19 cellular contexts compared by ENCODE assay signal in the genomic region with DNA sequence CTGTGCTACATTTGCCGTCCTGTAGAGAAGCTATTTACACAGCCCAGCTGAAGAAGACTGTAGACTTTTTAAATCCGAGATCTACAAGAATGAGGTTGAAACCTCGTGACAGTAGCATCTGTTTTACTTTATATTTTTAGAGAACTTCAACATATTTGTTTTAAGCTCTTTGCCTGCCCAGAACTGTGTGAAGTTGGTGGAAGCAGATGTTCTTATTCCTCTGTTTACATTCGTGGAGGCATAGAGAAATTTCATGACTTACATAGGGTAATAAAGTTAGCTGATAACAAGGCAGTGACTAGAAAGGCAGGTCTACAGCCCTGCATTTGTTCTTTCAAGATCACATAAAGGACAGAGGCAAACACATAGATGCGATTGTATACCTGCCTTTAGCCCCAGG. TPM values are rescaled to one million over a fixed set of nuclear protein-coding genes. Genes with fewer than 3 reads are reported as not detected.
DNase-seq lines count a peak whose midpoint lies in the region; ATAC-seq and TF ChIP-seq lines count a peak whose summit lies in the region.
"Had no signal": no experiment of that assay in that cellular context is flagged by ENCODE, and none has a peak within 500 bp of the region (broad histone marks: within the 10 kb centered on the region; RNA-seq: fewer than 3 reads in every experiment).

No MANE protein-coding gene starts in this region.

- no peak overlapping the region for H3K4me3 ChIP-seq in gastroesophageal sphincter
- H3K4me3 ChIP-seq in stomach = no peak overlapping the region
- H3K4me3 ChIP-seq: ovary, suprapubic skin had no signal

- DNase-seq in GM03348 (ENCODE audit: low spot score) (peak; percentile 13), NCI-H446 treated with DMSO at 0.1 percent for 48 hours (lab: John Stamatoyannopoulos, UW) (peak; percentile 39), stomach (no peak)
- no peak for DNase-seq in activated CD8-positive, alpha-beta memory T cell treated with anti-CD3 and anti-CD28 coated beads, Interleukin-2, amount 50 U/mL, for 48 hours
- DNase-seq: activated CD4-positive, alpha-beta T cell treated with anti-CD3 and anti-CD28 coated beads, Interleukin-2, amount 50 U/mL, for 4 hours; aorta; CD8-positive, alpha-beta T cell; foreskin keratinocyte; GDM1; midbrain; NCI-H2107; ovary; SHP77; stimulated activated CD4-positive, alpha-beta T cell treated with anti-CD3 and anti-CD28 coated beads, Interleukin-15, amount 100 ng/mL, for 24 hours; T1000 had no signal

- TF ChIP-seq EP300 in gastroesophageal sphincter (IDR thresholded peaks at IDR 0.05) = no peak
- no peak for TF ChIP-seq EP300 in stomach (IDR thresholded peaks at IDR 0.05)

- H3K27me3 ChIP-seq in gastroesophageal sphincter (no peaks in the 10 kb centered on the region), stomach (no peaks in the 10 kb centered on the region)
- H3K27me3 ChIP-seq: foreskin keratinocyte, ovary, suprapubic skin had no signal

- intact Hi-C loops in stomach (cut with DNase I; ENCODE audit: low total_unique reads) = loop anchor here (5.0 kb wide), 1 partner anchor 184 kb away; no protein-coding TSS in a partner anchor

- ATAC-seq in gastroesophageal sphincter (no peak), HG03378 (IDR thresholded peaks at IDR 0.05; ENCODE audit: unreplicated experiment) (no peak), HG03025 (IDR thresholded peaks at IDR 0.05; ENCODE audit: low FRiP score, unreplicated experiment) (no peak)
- ATAC-seq: CD8-positive, alpha-beta T cell; foreskin keratinocyte had no signal

- no peak for TF ChIP-seq CTCF in gastroesophageal sphincter (IDR thresholded peaks at IDR 0.05)
- no peak for TF ChIP-seq CTCF in stomach (IDR thresholded peaks at IDR 0.05)

- H3K4me1 ChIP-seq in gastroesophageal sphincter (peaks cover 3 to 32% (median 7%) of the 10 kb centered on the region in 3 donors), stomach (peaks cover 0 to 24% (median 19%) of the 10 kb centered on the region in 4 donors)

- TF ChIP-seq POLR2A in gastroesophageal sphincter (IDR thresholded peaks at IDR 0.05) (no peak), stomach (IDR thresholded peaks at IDR 0.05) (no peak)

- H3K36me3 ChIP-seq in gastroesophageal sphincter (no peaks in the 10 kb centered on the region), stomach (no peaks in the 10 kb centered on the region)
- H3K36me3 ChIP-seq: ovary, suprapubic skin had no signal

- H3K27ac ChIP-seq in gastroesophageal sphincter (peak overlapping the region; percentile 15 to 77 (median 74)), stomach (peak overlapping the region in 4 of 5 donors; percentile 29 to 79 (median 47))

- WGBS in gastroesophageal sphincter (ENCODE audit: low coverage in 1 of 2), 2 donors = 14 to 27% methylated on average over 5 of the region's 5 CpGs
- WGBS in stomach, 5 donors = 37 to 51% (median 42%) methylated on average over 5 of the region's 5 CpGs

- no peaks in the 10 kb centered on the region for H3K9me3 ChIP-seq in gastroesophageal sphincter
- H3K9me3 ChIP-seq in stomach = no peaks in the 10 kb centered on the region
- H3K9me3 ChIP-seq: ovary, suprapubic skin had no signal

RNA-seq across cellular contexts. Expression of a gene that starts 47.0 kb away (rescaled TPM):
- total RNA-seq in gastroesophageal sphincter = 100 to 1,000 TPM; 318 to 496 (median 327) TPM
- total RNA-seq in stomach = 100 to 1,000 TPM in 3 of 5 donors, 10 to 100 TPM in 1, 1 to 10 TPM in 1; 9.3 to 180 (median 107) TPM
- 10 to 100 TPM; 13.4 to 24.4 (median 14.7) TPM for polyA plus RNA-seq in stomach

Comparison
In these comparisons a context has a peak if more than half of its experiments do, and no peak if none do; other contexts are left out.
1. DNase-seq: peak in GM03348 (single experiment) and NCI-H446 treated with DMSO at 0.1 percent for 48 hours (single experiment); none in stomach (single experiment) and activated CD8-positive, alpha-beta memory T cell treated with anti-CD3 and anti-CD28 coated beads, Interleukin-2, amount 50 U/mL, for 48 hours (single experiment).